In the genomic region with DNA sequence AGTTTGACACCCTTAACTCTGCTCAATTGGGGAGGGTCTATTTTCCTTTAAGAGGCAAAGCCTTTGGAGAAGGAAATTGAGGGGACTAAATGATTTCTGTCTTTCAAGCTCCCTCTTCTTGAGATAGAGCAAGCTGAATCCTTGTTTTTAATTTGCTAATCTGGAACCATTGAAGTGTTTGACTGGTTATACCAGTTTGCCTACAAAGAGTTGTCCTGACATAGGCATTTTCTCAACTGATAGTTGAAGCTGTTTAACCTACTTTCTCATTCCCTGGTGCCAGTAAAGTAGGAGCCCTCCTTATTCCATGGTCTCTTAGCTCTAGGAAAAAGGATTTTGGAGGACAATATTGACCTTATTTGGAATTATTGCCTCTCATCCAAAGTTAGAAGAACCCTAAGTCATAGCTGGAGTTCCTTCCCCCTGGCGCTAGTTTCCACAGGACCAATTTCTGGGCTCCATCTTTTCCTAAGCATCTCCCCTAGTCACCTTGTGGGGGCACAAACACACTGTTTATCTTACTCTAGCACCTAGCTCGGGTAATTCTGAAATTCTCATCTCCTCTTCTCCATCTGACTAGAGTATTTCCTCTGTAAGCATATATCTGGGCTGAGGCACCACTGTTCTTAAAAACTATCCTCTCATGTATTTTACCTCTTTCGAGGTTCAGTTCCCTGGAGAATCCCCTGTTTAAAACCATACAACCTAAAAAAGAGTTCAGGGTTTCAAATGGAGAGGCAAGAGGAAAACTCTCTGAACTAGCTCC, we compare ENCODE assay signal across 2 cellular contexts.
TF ChIP-seq lines count a peak whose summit lies in the region.

No MANE protein-coding gene starts in this region.

TF ChIP-seq in liver, 16 proteins besides CTCF, POLR2A, EP300 and RAD21:
- TF ChIP-seq SP1 (IDR thresholded peaks at IDR 0.05) (no peak), GABPA (IDR thresholded peaks at IDR 0.05 in 1 of 2, conservative IDR thresholded peaks at IDR 0.05 in 1 of 2) (no peak), EGR1 (IDR thresholded peaks at IDR 0.05; ENCODE audit: low read depth in 2 of 2) (no peak), NR2F2 (IDR thresholded peaks at IDR 0.05) (no peak)
- TF ChIP-seq, protein P1, sequence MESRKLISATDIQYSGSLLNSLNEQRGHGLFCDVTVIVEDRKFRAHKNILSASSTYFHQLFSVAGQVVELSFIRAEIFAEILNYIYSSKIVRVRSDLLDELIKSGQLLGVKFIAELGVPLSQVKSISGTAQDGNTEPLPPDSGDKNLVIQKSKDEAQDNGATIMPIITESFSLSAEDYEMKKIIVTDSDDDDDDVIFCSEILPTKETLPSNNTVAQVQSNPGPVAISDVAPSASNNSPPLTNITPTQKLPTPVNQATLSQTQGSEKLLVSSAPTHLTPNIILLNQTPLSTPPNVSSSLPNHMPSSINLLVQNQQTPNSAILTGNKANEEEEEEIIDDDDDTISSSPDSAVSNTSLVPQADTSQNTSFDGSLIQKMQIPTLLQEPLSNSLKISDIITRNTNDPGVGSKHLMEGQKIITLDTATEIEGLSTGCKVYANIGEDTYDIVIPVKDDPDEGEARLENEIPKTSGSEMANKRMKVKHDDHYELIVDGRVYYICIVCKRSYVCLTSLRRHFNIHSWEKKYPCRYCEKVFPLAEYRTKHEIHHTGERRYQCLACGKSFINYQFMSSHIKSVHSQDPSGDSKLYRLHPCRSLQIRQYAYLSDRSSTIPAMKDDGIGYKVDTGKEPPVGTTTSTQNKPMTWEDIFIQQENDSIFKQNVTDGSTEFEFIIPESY (IDR thresholded peaks at IDR 0.05), result no peak
TF ChIP-seq in liver: peak in this region for 0.

TF ChIP-seq in HepG2, 621 proteins besides CTCF, POLR2A, EP300 and RAD21:
- TF ChIP-seq, protein P2, sequence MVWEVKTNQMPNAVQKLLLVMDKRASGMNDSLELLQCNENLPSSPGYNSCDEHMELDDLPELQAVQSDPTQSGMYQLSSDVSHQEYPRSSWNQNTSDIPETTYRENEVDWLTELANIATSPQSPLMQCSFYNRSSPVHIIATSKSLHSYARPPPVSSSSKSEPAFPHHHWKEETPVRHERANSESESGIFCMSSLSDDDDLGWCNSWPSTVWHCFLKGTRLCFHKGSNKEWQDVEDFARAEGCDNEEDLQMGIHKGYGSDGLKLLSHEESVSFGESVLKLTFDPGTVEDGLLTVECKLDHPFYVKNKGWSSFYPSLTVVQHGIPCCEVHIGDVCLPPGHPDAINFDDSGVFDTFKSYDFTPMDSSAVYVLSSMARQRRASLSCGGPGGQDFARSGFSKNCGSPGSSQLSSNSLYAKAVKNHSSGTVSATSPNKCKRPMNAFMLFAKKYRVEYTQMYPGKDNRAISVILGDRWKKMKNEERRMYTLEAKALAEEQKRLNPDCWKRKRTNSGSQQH (CRISPR knock-in tag; IDR thresholded peaks at IDR 0.05; ENCODE audit: low read depth), result no peak
- TF ChIP-seq HMGXB3 (CRISPR knock-in tag; IDR thresholded peaks at IDR 0.05; ENCODE audit: borderline replicate concordance), result no peak
- TF ChIP-seq HNRNPK (IDR thresholded peaks at IDR 0.05; ENCODE audit: low read depth, low read length, poor library complexity, severe bottlenecking), result no peak
- TF ChIP-seq ZNF142 (CRISPR knock-in tag; IDR thresholded peaks at IDR 0.05), result no peak
- TF ChIP-seq ZNF737 (CRISPR knock-in tag; IDR thresholded peaks at IDR 0.05; ENCODE audit: borderline replicate concordance), result no peak
- no peak for TF ChIP-seq ZBTB7A (CRISPR knock-in tag; IDR thresholded peaks at IDR 0.05)
